ENCODE assay signal across 8 cellular contexts in the genomic region with DNA sequence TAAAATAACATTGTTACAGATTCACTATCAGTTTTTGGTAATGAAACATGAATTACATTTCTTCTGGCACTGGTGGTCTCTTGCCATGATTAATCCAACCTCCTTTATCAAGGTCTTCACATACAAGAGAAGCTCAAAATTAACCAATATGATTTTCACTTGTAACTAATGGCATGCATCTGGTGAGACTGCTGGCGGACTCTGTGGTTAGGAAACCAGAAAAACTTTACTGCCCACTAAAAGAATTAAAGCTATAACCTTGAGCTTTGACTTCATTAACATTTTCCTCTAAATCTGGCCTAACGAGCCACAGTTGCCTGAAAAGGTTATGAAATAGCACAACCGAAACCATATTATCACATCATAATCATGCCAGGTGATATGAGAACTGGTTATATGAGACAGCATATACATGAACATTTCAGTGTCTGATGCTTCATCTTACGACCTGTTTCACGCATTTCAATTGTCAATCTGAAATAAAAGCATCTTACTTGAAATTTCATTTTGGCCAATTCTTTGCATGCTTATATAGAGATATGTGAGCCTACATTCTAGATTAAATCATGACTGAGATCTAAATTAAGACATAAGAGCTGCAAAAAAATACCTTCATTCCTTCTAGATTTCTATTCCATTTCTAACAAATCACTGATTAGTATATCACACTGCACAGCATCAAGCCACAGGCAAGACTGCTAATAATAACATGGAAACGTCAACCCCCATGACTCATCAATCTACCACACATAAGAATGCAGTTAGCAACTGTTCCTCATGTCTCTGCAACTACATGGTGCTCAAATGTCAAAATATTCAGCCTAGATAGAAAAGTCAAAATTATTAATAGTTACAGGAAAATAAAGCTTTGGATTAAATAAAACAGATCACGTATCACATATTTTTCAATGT.
DNase-seq lines count a peak whose midpoint lies in the region; ATAC-seq, FAIRE-seq and TF ChIP-seq lines count a peak whose summit lies in the region.

No MANE protein-coding gene starts in this region.

- CTCF ChIA-PET in OCI-LY7 (lab: Charles Lee; ENCODE audit: unreplicated experiment), result no interaction called here

- no peaks in the 10 kb centered on the region for H3K27me3 Mint-ChIP-seq in astrocyte (ENCODE audit: low read depth, unreplicated experiment)

- no peak overlapping the region for H3K4me3 ChIP-seq in astrocyte (ENCODE audit: insufficient read depth, low read depth, low read length)
- no peak overlapping the region for H3K4me3 ChIP-seq in left lung
- no peak overlapping the region for H3K4me3 ChIP-seq in OCI-LY7 (ENCODE audit: low read depth, low read length, poor library complexity, severe bottlenecking)

- H4K20me1 ChIP-seq in astrocyte (ENCODE audit: insufficient read depth, low read length) (peaks cover 15% of the 10 kb centered on the region), OCI-LY7 (ENCODE audit: insufficient read depth, low read length) (no peaks in the 10 kb centered on the region; the same call in 1 of the 2 replicates)

- H3K9me2 ChIP-seq in OCI-LY7 (ENCODE audit: insufficient read depth, low read length), result no peaks in the 10 kb centered on the region

- H3K79me2 ChIP-seq in astrocyte (ENCODE audit: insufficient read depth, low read length) (peaks cover 36% of the 10 kb centered on the region), OCI-LY7 (ENCODE audit: insufficient read depth, low read depth, low read length) (peaks cover 6% of the 10 kb centered on the region; the same call in 1 of the 2 replicates)

- H3K4me1 ChIP-seq in astrocyte (ENCODE audit: insufficient read depth, low read length), result peaks cover 22% of the 10 kb centered on the region
- peaks cover 11 to 21% of the 10 kb centered on the region in 2 donors for H3K4me1 ChIP-seq in left lung
- peaks cover 11% of the 10 kb centered on the region for H3K4me1 ChIP-seq in OCI-LY7 (ENCODE audit: insufficient read depth, low read length, poor library complexity, severe bottlenecking)

- H2AFZ ChIP-seq in astrocyte (ENCODE audit: low read depth, low read length) (no peak overlapping the region), OCI-LY7 (ENCODE audit: low read length) (no peak overlapping the region)

- peaks cover 10% of the 10 kb centered on the region for H3K4me1 Mint-ChIP-seq in astrocyte (ENCODE audit: low read depth, unreplicated experiment)

- no peaks in the 10 kb centered on the region for H3K36me3 Mint-ChIP-seq in astrocyte (ENCODE audit: low read depth, unreplicated experiment)

- H3K9me3 ChIP-seq in astrocyte (ENCODE audit: insufficient read depth, low read depth, low read length) (no peaks in the 10 kb centered on the region), left lung (no peaks in the 10 kb centered on the region), OCI-LY7 (ENCODE audit: low read length) (no peaks in the 10 kb centered on the region)

- peak overlapping the region; percentile 70 for H3K4me2 ChIP-seq in astrocyte (ENCODE audit: low read length)
- no peak overlapping the region for H3K4me2 ChIP-seq in OCI-LY7 (ENCODE audit: low read length)

- FAIRE-seq in astrocyte (lab: Jason Lieb, UNC), result peak; percentile 97

- DNase-seq in EH (ENCODE audit: low read depth) (peak; percentile 96), astrocyte (ENCODE audit: low read depth) (peak; percentile 96), left lung (no peak), OCI-LY7 (ENCODE audit: low spot score) (no peak), NCI-H2081 (lab: John Stamatoyannopoulos, UW) (no peak), GM19238 (ENCODE audit: insufficient read length, low spot score) (no peak)

- H3K9me3 Mint-ChIP-seq in astrocyte (ENCODE audit: unreplicated experiment), result no peaks in the 10 kb centered on the region

- ATAC-seq in GM21390 (IDR thresholded peaks at IDR 0.05; ENCODE audit: unreplicated experiment), result peak; percentile 86
- peak; percentile 94 for ATAC-seq in HG03575 (IDR thresholded peaks at IDR 0.05; ENCODE audit: extremely low read depth, insufficient number of reproducible peaks, low FRiP score, unreplicated experiment)
- ATAC-seq in left lung, result peak; percentile 75

- POLR2A ChIA-PET in OCI-LY7 (lab: Charles Lee), result interaction anchor here (0.5 to 1.1 kb wide), 4 partner anchors 17 to 1264 kb away, joined by 3 to 7 read pairs (median 4); no protein-coding TSS in a partner anchor

- H3K27me3 ChIP-seq in astrocyte (ENCODE audit: insufficient read depth, low read length) (no peaks in the 10 kb centered on the region), left lung (no peaks in the 10 kb centered on the region)

- intact Hi-C loops in left lung (cut with DNase I) (no loop called here), OCI-LY7 (cut with micrococcal nuclease; ENCODE audit: unreplicated experiment) (no loop called here)

- H3K36me3 ChIP-seq in astrocyte (ENCODE audit: insufficient read depth, low read length) (no peaks in the 10 kb centered on the region), left lung (no peaks in the 10 kb centered on the region), OCI-LY7 (ENCODE audit: insufficient read depth, low read length) (no peaks in the 10 kb centered on the region)

- BruUV-seq in OCI-LY7 (replicated peaks; lab: Mats Ljungman, UMichigan), result no TSS peak

- no peak overlapping the region for H3K4me3 Mint-ChIP-seq in astrocyte (ENCODE audit: unreplicated experiment)

- H3K27ac ChIP-seq in astrocyte (ENCODE audit: low read depth, low read length) (peak overlapping the region; percentile 71), left lung (no peak overlapping the region), OCI-LY7 (ENCODE audit: low read depth, low read length, poor library complexity, severe bottlenecking) (no peak overlapping the region)

- H3K27ac Mint-ChIP-seq in astrocyte (ENCODE audit: unreplicated experiment), result no peak overlapping the region

- TF ChIP-seq CTCF in astrocyte (IDR thresholded peaks at IDR 0.05; ENCODE audit: insufficient read depth, low read depth, low read length) (no peak), left lung (IDR thresholded peaks at IDR 0.05) (no peak), OCI-LY7 (conservative IDR thresholded peaks at IDR 0.05; ENCODE audit: low read length) (no peak)

- H3K9ac ChIP-seq in astrocyte (ENCODE audit: low read length), result peak overlapping the region; percentile 9

Comparison
In these comparisons a context has a peak if more than half of its experiments do, and no peak if none do; other contexts are left out.
1. DNase-seq: peak in EH (single experiment) and astrocyte (single experiment); none in left lung (0 of 2), OCI-LY7 (single experiment), NCI-H2081 (0 of 2) and GM19238 (single experiment).
2. Peak in every context shown above with its lines, with median percentiles within 50 percentile points of each other: ATAC-seq.